10 cellular contexts compared by ENCODE assay signal in the genomic region with DNA sequence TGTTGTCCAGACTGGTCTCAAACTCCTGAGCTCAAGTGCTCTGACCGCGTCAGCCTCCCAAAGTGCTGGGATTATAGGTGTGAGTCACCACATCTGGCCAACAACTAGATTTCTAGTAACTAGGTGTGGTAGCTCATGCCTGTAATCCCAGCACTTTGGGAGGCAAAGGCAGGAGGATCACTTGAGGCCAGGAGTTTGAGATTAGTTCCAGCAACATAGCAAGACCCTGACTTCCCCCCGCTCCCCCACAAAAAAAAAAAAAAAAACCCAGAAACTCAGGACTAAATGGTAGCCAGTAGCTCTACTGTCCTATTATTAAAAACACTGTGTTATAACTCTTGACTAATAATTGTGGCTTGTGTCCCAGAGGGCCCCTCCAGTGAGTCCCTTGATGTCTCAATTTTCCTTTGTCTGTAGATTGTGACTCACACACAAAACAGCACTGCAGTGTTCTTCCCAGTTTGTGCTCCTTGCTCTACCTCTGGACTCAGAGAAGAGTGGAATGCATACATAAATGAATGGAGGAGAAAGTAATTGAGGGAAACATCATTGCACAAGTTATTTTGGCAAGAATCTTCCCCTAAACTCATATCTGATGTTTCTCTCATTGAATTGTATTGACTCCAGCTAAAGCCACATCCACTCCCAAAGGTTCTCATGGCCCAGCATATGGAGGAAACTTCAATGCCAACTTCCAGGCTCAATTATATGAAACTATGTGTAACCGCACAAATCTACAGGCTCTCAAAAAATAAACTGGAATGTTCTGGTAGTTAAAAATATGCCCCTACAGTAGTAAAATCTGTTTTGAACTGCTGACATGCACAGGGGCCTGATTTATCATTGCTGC. TPM values are rescaled to one million over a fixed set of nuclear protein-coding genes. Genes with fewer than 3 reads are reported as not detected.
DNase-seq lines count a peak whose midpoint lies in the region; ATAC-seq and TF ChIP-seq lines count a peak whose summit lies in the region.
"Had no signal": no experiment of that assay in that cellular context is flagged by ENCODE, and none has a peak within 500 bp of the region (broad histone marks: within the 10 kb centered on the region; RNA-seq: fewer than 3 reads in every experiment).

No MANE protein-coding gene starts in this region.

- H3K27ac Mint-ChIP-seq in CD8-positive, alpha-beta memory T cell = peak overlapping the region; percentile 61 to 86 (median 68)
- H3K27ac Mint-ChIP-seq in chondrocyte (ENCODE audit: unreplicated experiment) = peak overlapping the region; percentile 87
- H3K27ac Mint-ChIP-seq in naive thymus-derived CD8-positive, alpha-beta T cell = peak overlapping the region in 9 of 10 donors; percentile 41 to 96 (median 86)

- H3K9me3 Mint-ChIP-seq in CD8-positive, alpha-beta memory T cell = no peaks in the 10 kb centered on the region
- H3K9me3 Mint-ChIP-seq in chondrocyte (ENCODE audit: low read depth) = no peaks in the 10 kb centered on the region
- no peaks in the 10 kb centered on the region for H3K9me3 Mint-ChIP-seq in naive thymus-derived CD8-positive, alpha-beta T cell

- H3K4me1 ChIP-seq in CD8-positive, alpha-beta memory T cell (ENCODE audit: insufficient read depth, low read length) = peaks cover 76% of the 10 kb centered on the region

- no peak for TF ChIP-seq CTCF in chondrocyte (IDR thresholded peaks at IDR 0.05)

- DNase-seq in CD8-positive, alpha-beta memory T cell = no peak
- DNase-seq in NAMALWA (ENCODE audit: low spot score) (peak; percentile 43), chondrocyte (ENCODE audit: low spot score) (no peak), HuH-7 (ENCODE audit: low spot score) (no peak)
- no peak for DNase-seq in naive thymus-derived CD8-positive, alpha-beta T cell
- no peak for DNase-seq in activated effector memory CD4-positive, alpha-beta T cell treated with anti-CD3 and anti-CD28 coated beads, Interleukin-2, amount 50 U/mL, for 16 hours
- DNase-seq: transverse colon had no signal

- ATAC-seq in naive thymus-derived CD8-positive, alpha-beta T cell = no peak
- ATAC-seq in HG03432 (IDR thresholded peaks at IDR 0.05; ENCODE audit: unreplicated experiment) (no peak), GM18909 (IDR thresholded peaks at IDR 0.05; ENCODE audit: poor library complexity, unreplicated experiment) (no peak)

- H3K36me3 Mint-ChIP-seq in CD8-positive, alpha-beta memory T cell = peaks cover 0 to 19% (median 17%) of the 10 kb centered on the region in 3 donors
- H3K36me3 Mint-ChIP-seq in chondrocyte (ENCODE audit: low read depth) = peaks cover 21% of the 10 kb centered on the region
- peaks cover 9 to 21% (median 10%) of the 10 kb centered on the region in 3 donors for H3K36me3 Mint-ChIP-seq in naive thymus-derived CD8-positive, alpha-beta T cell

- H3K4me1 Mint-ChIP-seq in CD8-positive, alpha-beta memory T cell = peaks cover 80 to 92% (median 91%) of the 10 kb centered on the region in 3 donors
- H3K4me1 Mint-ChIP-seq in chondrocyte (ENCODE audit: low read depth) = peaks cover 94% of the 10 kb centered on the region
- H3K4me1 Mint-ChIP-seq in naive thymus-derived CD8-positive, alpha-beta T cell = peaks cover 61 to 96% (median 86%) of the 10 kb centered on the region in 4 donors

- H3K4me3 Mint-ChIP-seq in CD8-positive, alpha-beta memory T cell = peak overlapping the region in 1 of 7 donors; percentile 6
- H3K4me3 Mint-ChIP-seq in chondrocyte (ENCODE audit: unreplicated experiment) = no peak overlapping the region
- peak overlapping the region in 1 of 10 donors; percentile 35 for H3K4me3 Mint-ChIP-seq in naive thymus-derived CD8-positive, alpha-beta T cell

- no peak overlapping the region for H3K27ac ChIP-seq in CD8-positive, alpha-beta memory T cell (ENCODE audit: low read depth, low read length)
- H3K27ac ChIP-seq: VCaP had no signal

- POLR2A ChIA-PET in CD8-positive, alpha-beta memory T cell (lab: Charles Lee) = interaction anchor here (0.5 to 1.0 kb wide), 2 partner anchors 9 to 33 kb away, joined by 4 read pairs; partner anchors contain the start of gene TPT1
- POLR2A ChIA-PET in naive thymus-derived CD8-positive, alpha-beta T cell (lab: Charles Lee) = interaction anchor here (0.7 to 1.3 kb wide), 4 partner anchors 14 to 761 kb away, joined by 3 to 6 read pairs (median 3); no protein-coding TSS in a partner anchor

- no peaks in the 10 kb centered on the region for H3K9me3 ChIP-seq in CD8-positive, alpha-beta memory T cell (ENCODE audit: low read length)
- H3K9me3 ChIP-seq: transverse colon had no signal

- H3K27me3 ChIP-seq in CD8-positive, alpha-beta memory T cell (ENCODE audit: insufficient read depth, low read length, poor library complexity, severe bottlenecking) = no peaks in the 10 kb centered on the region
- H3K27me3 ChIP-seq: transverse colon had no signal

- H3K27me3 Mint-ChIP-seq in CD8-positive, alpha-beta memory T cell = no peaks in the 10 kb centered on the region
- no peaks in the 10 kb centered on the region for H3K27me3 Mint-ChIP-seq in chondrocyte (ENCODE audit: low read depth)
- H3K27me3 Mint-ChIP-seq in naive thymus-derived CD8-positive, alpha-beta T cell = no peaks in the 10 kb centered on the region

- H3K36me3 ChIP-seq in CD8-positive, alpha-beta memory T cell (ENCODE audit: insufficient read depth, low read length) = peaks cover 17% of the 10 kb centered on the region

- H3K4me3 ChIP-seq in CD8-positive, alpha-beta memory T cell (ENCODE audit: low read length) = no peak overlapping the region
- H3K4me3 ChIP-seq: transverse colon had no signal

- CTCF ChIA-PET in CD8-positive, alpha-beta memory T cell (lab: Charles Lee) = interaction anchor here (0.7 to 2.0 kb wide), 4 partner anchors 8 to 207 kb away, joined by 3 to 7 read pairs (median 5); partner anchors contain the start of gene TPT1

RNA-seq across cellular contexts. Expression of gene TPT1, which starts 8.8 kb away (rescaled TPM):
- 1,000 to 10,000 TPM; 3,313 to 3,378 TPM for total RNA-seq in CD8-positive, alpha-beta memory T cell
- 2,788 TPM for polyA plus RNA-seq in CD8-positive, alpha-beta memory T cell
- total RNA-seq in chondrocyte = 2,987 to 3,118 TPM (median 2,990 TPM) in 3 replicates
- over 10,000 TPM; 10,139 to 10,909 TPM for total RNA-seq in naive thymus-derived CD8-positive, alpha-beta T cell
- 1,000 to 10,000 TPM; 3,681 to 4,532 (median 4,400) TPM for polyA plus RNA-seq in naive thymus-derived CD8-positive, alpha-beta T cell
